Comparison of ENCODE assay signal across 7 cellular contexts in genomic region chr12:128695697-128696096, GRCh38.
"Had no signal": no experiment of that assay in that cellular context is flagged by ENCODE, and none has a peak within 500 bp of the region (broad histone marks: within the 10 kb centered on the region; RNA-seq: fewer than 3 reads in every experiment).

No MANE protein-coding gene starts in this region.

- FAIRE-seq: HepG2, HTR-8/SVneo, K562 had no signal

- H3K4me3 ChIP-seq: K562 had no signal

- DNase-seq: IMR-90, KBM-7, KG1 had no signal

- H3K27ac ChIP-seq: HL-60 had no signal
